Comparison of ENCODE assay signal across 8 cellular contexts in genomic region chr18:48923746-48924580, GRCh38. TPM values are rescaled to one million over a fixed set of nuclear protein-coding genes. Genes with fewer than 3 reads are reported as not detected.
A peak's percentile ranks its signal among the peaks of the same experiment; 100 is the strongest.
DNase-seq lines count a peak whose midpoint lies in the region; ATAC-seq and TF ChIP-seq lines count a peak whose summit lies in the region.

No MANE protein-coding gene starts in this region.

- H3K27me3 Mint-ChIP-seq in Caco-2 (ENCODE audit: insufficient read depth, unreplicated experiment) (no peaks in the 10 kb centered on the region), neural crest cell (ENCODE audit: low read depth) (peaks cover 3% of the 10 kb centered on the region)

- TF ChIP-seq CTCF in Caco-2 (IDR thresholded peaks at IDR 0.05; ENCODE audit: insufficient read depth in 1 of 2, low read depth in 1 of 2, low read length in 1 of 2, severe bottlenecking in 1 of 2, unreplicated experiment in 1 of 2): no peak
- no peak for TF ChIP-seq CTCF in neural crest cell (conservative IDR thresholded peaks at IDR 0.05)

- no peaks in the 10 kb centered on the region for H3K27me3 ChIP-seq in Caco-2 (replicated peaks; ENCODE audit: control insufficient read depth, insufficient read depth, low read length)
- no peaks in the 10 kb centered on the region for H3K27me3 ChIP-seq in HAP-1 (ENCODE audit: low read depth)

- no peaks in the 10 kb centered on the region for H3K9me3 Mint-ChIP-seq in Caco-2 (ENCODE audit: unreplicated experiment)
- H3K9me3 Mint-ChIP-seq in neural crest cell: no peaks in the 10 kb centered on the region

- H3K4me3 Mint-ChIP-seq in Caco-2 (ENCODE audit: unreplicated experiment): no peak overlapping the region
- H3K4me3 Mint-ChIP-seq in neural crest cell: peak overlapping the region; percentile 47

- ATAC-seq in HG03521 (IDR thresholded peaks at IDR 0.05; ENCODE audit: unreplicated experiment) (peak; percentile 39), GM19328 (IDR thresholded peaks at IDR 0.05; ENCODE audit: unreplicated experiment) (no peak), HG02759 (IDR thresholded peaks at IDR 0.05; ENCODE audit: unreplicated experiment) (no peak)

- no peaks in the 10 kb centered on the region for H3K36me3 ChIP-seq in Caco-2 (ENCODE audit: control insufficient read depth, insufficient read depth, low read length)
- H3K36me3 ChIP-seq in HAP-1 (replicated peaks): peaks cover 3% of the 10 kb centered on the region; the same call in 1 of the 2 replicates

- intact Hi-C loops in Caco-2 (cut with micrococcal nuclease; ENCODE audit: unreplicated experiment): no loop called here

- H3K4me1 ChIP-seq in Caco-2 (peaks cover 7% of the 10 kb centered on the region), HAP-1 (peaks cover 3% of the 10 kb centered on the region)

- no peak overlapping the region for H3K4me3 ChIP-seq in Caco-2 (ENCODE audit: low read depth, low read length)
- no peak overlapping the region for H3K4me3 ChIP-seq in HAP-1

- H3K27ac Mint-ChIP-seq in Caco-2 (ENCODE audit: unreplicated experiment) (peak overlapping the region; percentile 75), neural crest cell (ENCODE audit: unreplicated experiment) (no peak overlapping the region)

- no peaks in the 10 kb centered on the region for H3K9me3 ChIP-seq in Caco-2
- H3K9me3 ChIP-seq in HAP-1: no peaks in the 10 kb centered on the region

- in situ Hi-C loops in HAP-1 (cut with MboI; ENCODE audit: low sequenced_read_pairs): no loop called here

- H3K36me3 Mint-ChIP-seq in Caco-2 (ENCODE audit: insufficient read depth, unreplicated experiment) (peaks cover 19% of the 10 kb centered on the region), neural crest cell (ENCODE audit: low read depth) (peaks cover 2% of the 10 kb centered on the region)

- H3K4me1 Mint-ChIP-seq in Caco-2 (ENCODE audit: low read depth, unreplicated experiment) (peaks cover 6% of the 10 kb centered on the region), neural crest cell (peaks cover 65% of the 10 kb centered on the region)

- DNase-seq in Caco-2 (no peak), caudate nucleus (lab: John Stamatoyannopoulos, UW) (no peak), neural crest cell (ENCODE audit: low read depth, low spot score) (no peak), NCI-H446 treated with DMSO at 0.1 percent for 48 hours (lab: John Stamatoyannopoulos, UW) (no peak), HAP-1 (ENCODE audit: low spot score in 2 of 2) (no peak)

- H3K27ac ChIP-seq in caudate nucleus (ENCODE audit: low read depth, low read length): peak overlapping the region; percentile 85

- BruUV-seq in Caco-2 (replicated peaks; lab: Mats Ljungman, UMichigan): no TSS peak

- CTCF ChIA-PET in Caco-2 (lab: Charles Lee): no interaction called here

- POLR2A ChIA-PET in Caco-2 (lab: Charles Lee): no interaction called here

RNA-seq across cellular contexts. Expression of gene SMAD7, which starts 26.8 kb away (rescaled TPM):
- 9.3 and 9.5 TPM in 2 replicates for total RNA-seq in Caco-2 (2022)
- total RNA-seq in neural crest cell: 1.8 and 2.0 TPM in 2 replicates
